8 cellular contexts compared by ENCODE assay signal in the genomic region with DNA sequence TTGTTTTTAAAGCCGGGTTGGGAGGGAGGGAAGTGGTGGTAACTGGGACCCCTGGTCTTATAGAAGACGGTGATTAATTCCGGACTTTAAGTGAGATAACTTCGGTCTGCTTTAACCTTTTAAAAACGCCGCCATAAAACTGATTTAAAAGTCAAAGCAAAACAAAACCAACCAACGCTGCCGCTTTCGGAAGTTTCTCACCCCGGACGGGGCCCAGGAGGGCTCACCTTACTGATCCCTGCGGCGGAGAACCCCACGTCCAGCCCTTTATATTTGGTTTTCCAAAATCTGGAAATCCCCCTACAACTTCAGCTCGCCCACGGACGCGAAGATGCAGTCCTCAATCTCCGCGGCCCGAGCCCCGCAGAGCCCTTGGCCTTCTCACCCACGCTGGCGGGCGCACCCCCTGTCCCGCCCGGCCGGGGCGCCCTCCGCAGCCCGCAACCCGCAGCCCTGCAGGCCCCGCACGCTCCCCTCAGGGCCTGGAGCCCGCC. TPM values are rescaled to one million over a fixed set of nuclear protein-coding genes. Genes with fewer than 3 reads are reported as not detected.
A peak's percentile ranks its signal among the peaks of the same experiment; 100 is the strongest.
DNase-seq lines count a peak whose midpoint lies in the region; ATAC-seq, FAIRE-seq and TF ChIP-seq lines count a peak whose summit lies in the region.

No MANE protein-coding gene starts in this region.

- CTCF ChIA-PET in AG04450 (lab: Charles Lee) = interaction anchor here (0.6 to 1.9 kb wide), 6 partner anchors 13 to 418 kb away, joined by 3 to 8 read pairs (median 4); no protein-coding TSS in a partner anchor

- H4K20me1 ChIP-seq in neural cell (ENCODE audit: insufficient read depth) = no peaks in the 10 kb centered on the region

- peak overlapping the region; percentile 65 for H3K9ac ChIP-seq in neural cell (ENCODE audit: low read length)

- TF ChIP-seq EP300 in neural cell (conservative IDR thresholded peaks at IDR 0.05; ENCODE audit: poor library complexity, severe bottlenecking) = no peak

- peaks cover 5% of the 10 kb centered on the region for H3F3A ChIP-seq in neural cell (ENCODE audit: insufficient read depth, low read length, poor library complexity, severe bottlenecking)

- peaks cover 18% of the 10 kb centered on the region for H3K36me3 Mint-ChIP-seq in T-helper 1 cell treated with Interleukin-12 subunit alpha and Interleukin-12 subunit beta and Interleukin-4 antibody, amounts not matched to agents 30 μg/mL and 1 μg/mL, for 36 hours (ENCODE audit: low read depth)

- DNase-seq in AG04450 (ENCODE audit: low read depth, low spot score) (no peak), epithelial cell of esophagus (ENCODE audit: low read depth) (no peak), aorta (no peak), HTR-8/SVneo (ENCODE audit: insufficient read length, low spot score) (no peak)

- no peaks in the 10 kb centered on the region for H3K4me1 ChIP-seq in aorta (ENCODE audit: control insufficient read depth in 1 of 2, insufficient read depth in 2 of 2, low read length in 2 of 2)

- no peak for FAIRE-seq in HTR-8/SVneo (lab: Jason Lieb, UNC)

- POLR2A ChIA-PET in AG04450 (lab: Yijun Ruan, JAX) = interaction anchor here (0.6 to 0.9 kb wide), 4 partner anchors 10 to 1349 kb away, joined by 3 to 10 read pairs (median 8); no protein-coding TSS in a partner anchor

- WGBS in aorta, 2 donors = 0% methylated on average over 35 of the region's 35 CpGs

- H3K36me3 ChIP-seq in neural cell (ENCODE audit: insufficient read depth, low read length) = no peaks in the 10 kb centered on the region
- peaks cover 0 to 3% of the 10 kb centered on the region in 2 donors for H3K36me3 ChIP-seq in aorta (ENCODE audit: control insufficient read depth in 1 of 2, insufficient read depth in 2 of 2, low read length in 1 of 2)

- no peaks in the 10 kb centered on the region for H3K27me3 Mint-ChIP-seq in T-helper 1 cell treated with Interleukin-12 subunit alpha and Interleukin-12 subunit beta and Interleukin-4 antibody, amounts not matched to agents 30 μg/mL and 1 μg/mL, for 36 hours (ENCODE audit: low read depth)

- H2AFZ ChIP-seq in neural cell (ENCODE audit: low read depth, low read length) = peak overlapping the region; percentile 33

- ATAC-seq in GM18909 (IDR thresholded peaks at IDR 0.05; ENCODE audit: poor library complexity, unreplicated experiment) = peak; percentile 79
- ATAC-seq in HG03139 (IDR thresholded peaks at IDR 0.05; ENCODE audit: unreplicated experiment) = peak; percentile 61
- ATAC-seq in aorta (ENCODE audit: low FRiP score) = no peak

- H3K4me2 ChIP-seq in neural cell (ENCODE audit: low read length) = peak overlapping the region; percentile 60

- intact Hi-C loops in aorta (cut with DNase I) = no loop called here

- TF ChIP-seq CTCF in AG04450 (IDR thresholded peaks at IDR 0.05; ENCODE audit: low read depth, low read length) (no peak), epithelial cell of esophagus (IDR thresholded peaks at IDR 0.05; ENCODE audit: insufficient read depth, low read depth, low read length, missing control alignments) (no peak), neural cell (IDR thresholded peaks at IDR 0.05; ENCODE audit: poor library complexity, severe bottlenecking) (peak; percentile 49)

- peaks cover 48% of the 10 kb centered on the region for H3K4me1 Mint-ChIP-seq in T-helper 1 cell treated with Interleukin-12 subunit alpha and Interleukin-12 subunit beta and Interleukin-4 antibody, amounts not matched to agents 30 μg/mL and 1 μg/mL, for 36 hours (ENCODE audit: low read depth)

- H3K79me2 ChIP-seq in neural cell (replicated peaks; ENCODE audit: insufficient read depth, low read length) = peaks cover 9% of the 10 kb centered on the region

- peak overlapping the region; percentile 81 for H3K4me3 Mint-ChIP-seq in T-helper 1 cell treated with Interleukin-12 subunit alpha and Interleukin-12 subunit beta and Interleukin-4 antibody, amounts not matched to agents 30 μg/mL and 1 μg/mL, for 36 hours

- peak; percentile 3 for TF ChIP-seq RAD21 in neural cell (conservative IDR thresholded peaks at IDR 0.05)

- H3K4me3 ChIP-seq in AG04450 (ENCODE audit: low read depth, low read length) (peak overlapping the region; percentile 71), epithelial cell of esophagus (ENCODE audit: low read length) (peak overlapping the region; percentile 83), neural cell (ENCODE audit: low read length) (peak overlapping the region; percentile 84), aorta (ENCODE audit: low read length in 2 of 2) (peak overlapping the region; percentile 84 to 90)

- H3K9me3 ChIP-seq in AG04450 (ENCODE audit: control insufficient read depth, insufficient read depth, low read length) = no peaks in the 10 kb centered on the region; the same call in 1 of the 2 replicates
- H3K9me3 ChIP-seq in neural cell (ENCODE audit: low read length) = no peaks in the 10 kb centered on the region
- H3K9me3 ChIP-seq in aorta (ENCODE audit: control insufficient read depth, low read length) = no peaks in the 10 kb centered on the region

- no peaks in the 10 kb centered on the region for H3K9me3 Mint-ChIP-seq in T-helper 1 cell treated with Interleukin-12 subunit alpha and Interleukin-12 subunit beta and Interleukin-4 antibody, amounts not matched to agents 30 μg/mL and 1 μg/mL, for 36 hours

- H3K27ac ChIP-seq in AG04450 (ENCODE audit: low read depth, low read length) (no peak overlapping the region), neural cell (ENCODE audit: low read length) (no peak overlapping the region), aorta (ENCODE audit: low read depth in 1 of 2, low read length in 2 of 2) (peak overlapping the region in 1 of 2 donors; percentile 25)

- peak overlapping the region; percentile 63 for H3K27ac Mint-ChIP-seq in T-helper 1 cell treated with Interleukin-12 subunit alpha and Interleukin-12 subunit beta and Interleukin-4 antibody, amounts not matched to agents 30 μg/mL and 1 μg/mL, for 36 hours

- no peaks in the 10 kb centered on the region for H3K9me2 ChIP-seq in neural cell (ENCODE audit: insufficient read depth, low read length)

- H3K27me3 ChIP-seq in AG04450 (ENCODE audit: control insufficient read depth, insufficient read depth, low read length) = no peaks in the 10 kb centered on the region
- H3K27me3 ChIP-seq in neural cell (ENCODE audit: insufficient read depth, low read depth, low read length) = no peaks in the 10 kb centered on the region
- no peaks in the 10 kb centered on the region for H3K27me3 ChIP-seq in aorta (ENCODE audit: control insufficient read depth in 1 of 2, insufficient read depth in 2 of 2, low read length in 1 of 2)

TF ChIP-seq in neural cell, 6 proteins besides CTCF, POLR2A, EP300 and RAD21:
- TF ChIP-seq SMC3 (conservative IDR thresholded peaks at IDR 0.05; ENCODE audit: poor library complexity) (no peak), MXI1 (conservative IDR thresholded peaks at IDR 0.05; ENCODE audit: poor library complexity, severe bottlenecking) (peak; percentile 46), TAF1 (IDR thresholded peaks at IDR 0.05; ENCODE audit: low read depth) (no peak), POLR2AphosphoS5 (IDR thresholded peaks at IDR 0.05) (no peak)
- TF ChIP-seq, protein P1, sequence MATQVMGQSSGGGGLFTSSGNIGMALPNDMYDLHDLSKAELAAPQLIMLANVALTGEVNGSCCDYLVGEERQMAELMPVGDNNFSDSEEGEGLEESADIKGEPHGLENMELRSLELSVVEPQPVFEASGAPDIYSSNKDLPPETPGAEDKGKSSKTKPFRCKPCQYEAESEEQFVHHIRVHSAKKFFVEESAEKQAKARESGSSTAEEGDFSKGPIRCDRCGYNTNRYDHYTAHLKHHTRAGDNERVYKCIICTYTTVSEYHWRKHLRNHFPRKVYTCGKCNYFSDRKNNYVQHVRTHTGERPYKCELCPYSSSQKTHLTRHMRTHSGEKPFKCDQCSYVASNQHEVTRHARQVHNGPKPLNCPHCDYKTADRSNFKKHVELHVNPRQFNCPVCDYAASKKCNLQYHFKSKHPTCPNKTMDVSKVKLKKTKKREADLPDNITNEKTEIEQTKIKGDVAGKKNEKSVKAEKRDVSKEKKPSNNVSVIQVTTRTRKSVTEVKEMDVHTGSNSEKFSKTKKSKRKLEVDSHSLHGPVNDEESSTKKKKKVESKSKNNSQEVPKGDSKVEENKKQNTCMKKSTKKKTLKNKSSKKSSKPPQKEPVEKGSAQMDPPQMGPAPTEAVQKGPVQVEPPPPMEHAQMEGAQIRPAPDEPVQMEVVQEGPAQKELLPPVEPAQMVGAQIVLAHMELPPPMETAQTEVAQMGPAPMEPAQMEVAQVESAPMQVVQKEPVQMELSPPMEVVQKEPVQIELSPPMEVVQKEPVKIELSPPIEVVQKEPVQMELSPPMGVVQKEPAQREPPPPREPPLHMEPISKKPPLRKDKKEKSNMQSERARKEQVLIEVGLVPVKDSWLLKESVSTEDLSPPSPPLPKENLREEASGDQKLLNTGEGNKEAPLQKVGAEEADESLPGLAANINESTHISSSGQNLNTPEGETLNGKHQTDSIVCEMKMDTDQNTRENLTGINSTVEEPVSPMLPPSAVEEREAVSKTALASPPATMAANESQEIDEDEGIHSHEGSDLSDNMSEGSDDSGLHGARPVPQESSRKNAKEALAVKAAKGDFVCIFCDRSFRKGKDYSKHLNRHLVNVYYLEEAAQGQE (IDR thresholded peaks at IDR 0.05; ENCODE audit: borderline replicate concordance) = no peak

RNA-seq across cellular contexts. Expression of a gene that starts 0.4 kb away (rescaled TPM):
- polyA plus RNA-seq in AG04450 (2011; rRNA removed) (35.6 and 38.7 TPM in 2 replicates), neural cell (12.8 and 16.0 TPM in 2 replicates), aorta (1 to 10 TPM; 8.4 to 8.8 TPM)
- polyA minus RNA-seq in AG04450 (2011; rRNA and poly(A)+ RNA removed) = 27.1 and 30.1 TPM in 2 replicates
- polyA minus RNA-seq in neural cell = 9.0 and 11.4 TPM in 2 replicates
- 10 to 100 TPM; 26.2 to 28.5 TPM for total RNA-seq in aorta

RNA-seq across cellular contexts. Expression of a gene that starts 29.6 kb away (rescaled TPM):
- not detected in 2 replicates for polyA plus RNA-seq in AG04450 (2011; rRNA removed)
- polyA minus RNA-seq in AG04450 (2011; rRNA and poly(A)+ RNA removed) = not detected in 2 replicates
- not detected in 2 replicates for polyA plus RNA-seq in neural cell
- polyA minus RNA-seq in neural cell = not detected in 2 replicates
- total RNA-seq in aorta = not detected
- polyA plus RNA-seq in aorta = not detected
